Comparison of ENCODE assay signal across 1 cellular context in genomic region chr1:179935909-179936496, GRCh38.
TF ChIP-seq lines count a peak whose summit lies in the region.

No MANE protein-coding gene starts in this region.

TF ChIP-seq in GM23338, 12 proteins besides CTCF, POLR2A, EP300 and RAD21 (continued from another document):
- TF ChIP-seq REST (IDR thresholded peaks at IDR 0.05; ENCODE audit: unreplicated experiment) (no peak), CREB1 (CRISPR knock-in tag; IDR thresholded peaks at IDR 0.05; ENCODE audit: low read depth) (no peak), STAT1 (IDR thresholded peaks at IDR 0.05; ENCODE audit: unreplicated experiment) (no peak), ETS1 (IDR thresholded peaks at IDR 0.05) (no peak), ZNF462 (CRISPR knock-in tag; IDR thresholded peaks at IDR 0.05) (no peak), POLR2AphosphoS5 (IDR thresholded peaks at IDR 0.05; ENCODE audit: low read depth) (no peak), EZH2phosphoT487 (IDR thresholded peaks at IDR 0.05; ENCODE audit: unreplicated experiment) (no peak), ZNF331 (CRISPR knock-in tag; IDR thresholded peaks at IDR 0.05; ENCODE audit: low read depth) (no peak), EZH2 (IDR thresholded peaks at IDR 0.05; ENCODE audit: low read depth, unreplicated experiment) (no peak)
TF ChIP-seq in GM23338: peak in this region for 0.
